Comparison of ENCODE assay signal across 14 cellular contexts in genomic region chr2:26354469-26354868, GRCh38. TPM values are rescaled to one million over a fixed set of nuclear protein-coding genes. Genes with fewer than 3 reads are reported as not detected.
A peak's percentile ranks its signal among the peaks of the same experiment; 100 is the strongest.
DNase-seq lines count a peak whose midpoint lies in the region; ATAC-seq, FAIRE-seq and TF ChIP-seq lines count a peak whose summit lies in the region.
"Not testable (repeated sequence)": the region's sequence is repeated elsewhere in the genome, so short reads cannot be mapped to it uniquely, and the experiment has no call there.
"Had no signal": no experiment of that assay in that cellular context is flagged by ENCODE, and none has a peak within 500 bp of the region (broad histone marks: within the 10 kb centered on the region; RNA-seq: fewer than 3 reads in every experiment).

No MANE protein-coding gene starts in this region.

- not testable (repeated sequence) for H2BK12ac ChIP-seq in trophoblast cell (ENCODE audit: low read length)

- H3F3A ChIP-seq in GM23338 (replicated peaks; ENCODE audit: low read depth) = not testable (repeated sequence)
- peaks cover 31% of the 10 kb centered on the region for H3F3A ChIP-seq in PC-9 (ENCODE audit: insufficient read depth, low read depth)

- H3K27ac ChIP-seq in GM23338 (ENCODE audit: low read depth); trophoblast cell (ENCODE audit: low read depth, low read length): not testable (repeated sequence)
- H3K27ac ChIP-seq in PC-9 (peak overlapping the region; percentile 99), K562 (ENCODE audit: extremely low read depth, low read depth, low read length) (peak overlapping the region; percentile 95), keratinocyte (ENCODE audit: control insufficient read depth, insufficient read depth, low read length) (peak overlapping the region; percentile 81), suprapubic skin (peak overlapping the region; percentile 65)

- H3K9me2 ChIP-seq in GM23338 (ENCODE audit: insufficient read depth); PC-9 (ENCODE audit: insufficient read depth): not testable (repeated sequence)

- not testable (repeated sequence) for TF ChIP-seq EP300 in K562 (IDR thresholded peaks at IDR 0.05; ENCODE audit: low read length); suprapubic skin (IDR thresholded peaks at IDR 0.05)

- not testable (repeated sequence) for H4K91ac ChIP-seq in trophoblast cell (ENCODE audit: low read depth, low read length)

- not testable (repeated sequence) for H3K27me3 ChIP-seq in GM23338 (ENCODE audit: insufficient read depth); PC-9 (ENCODE audit: insufficient read depth, low read depth); K562 (ENCODE audit: control insufficient read depth in 2 of 2, insufficient read depth in 2 of 2, low read length in 2 of 2); keratinocyte (ENCODE audit: control insufficient read depth, extremely low read depth, insufficient read depth, low read length); trophoblast cell (ENCODE audit: insufficient read depth, low read length); suprapubic skin

- H3K79me1 ChIP-seq in trophoblast cell (ENCODE audit: low read length) = not testable (repeated sequence)

- not testable (repeated sequence) for H2BK5ac ChIP-seq in trophoblast cell (ENCODE audit: low read depth, low read length, poor library complexity)

- H3K4me3 ChIP-seq in GM23338; K562; keratinocyte (ENCODE audit: control insufficient read depth in 2 of 3, extremely low read depth in 1 of 3, insufficient read depth in 2 of 3, low read depth in 1 of 3, low read length in 3 of 3); trophoblast cell (ENCODE audit: low read depth, low read length); suprapubic skin: not testable (repeated sequence)
- H3K4me3 ChIP-seq in PC-9 = peak overlapping the region; percentile 46

- not testable (repeated sequence) for DNase-seq in GM23338 (ENCODE audit: low spot score); PC-9; K562 (ENCODE audit: extremely low read depth in 1 of 4, low spot score in 3 of 4); chondrocyte (ENCODE audit: low spot score); keratinocyte (ENCODE audit: low read depth, low spot score); trophoblast cell; suprapubic skin (ENCODE audit: low spot score in 2 of 2)

- CTCF ChIA-PET in PC-9 (lab: Charles Lee) = interaction anchor here (0.9 kb wide), 1 partner anchor 9 kb away, joined by 3 read pairs; no protein-coding TSS in a partner anchor
- CTCF ChIA-PET in K562 (lab: Yijun Ruan, JAX; ENCODE audit: low intra/inter-chr PET ratio) = not testable (repeated sequence)

- not testable (repeated sequence) for H4K8ac ChIP-seq in trophoblast cell (ENCODE audit: low read depth, low read length)

- H4K12ac ChIP-seq in trophoblast cell (ENCODE audit: low read depth, low read length) = not testable (repeated sequence)

- not testable (repeated sequence) for H3K23ac ChIP-seq in trophoblast cell (ENCODE audit: low read length)

- in situ Hi-C loops in K562 (cut with MboI) = not testable (repeated sequence)

- H3K4me3 Mint-ChIP-seq in GM23338; chondrocyte (ENCODE audit: unreplicated experiment): not testable (repeated sequence)

- H3K36me3 Mint-ChIP-seq in GM23338 (ENCODE audit: low read depth) = peaks cover 12% of the 10 kb centered on the region
- H3K36me3 Mint-ChIP-seq in chondrocyte (ENCODE audit: low read depth) = not testable (repeated sequence)

- H3K36me3 ChIP-seq in GM23338 (ENCODE audit: insufficient read depth); keratinocyte (ENCODE audit: control insufficient read depth in 2 of 2, extremely low read depth in 1 of 2, insufficient read depth in 2 of 2, low read length in 2 of 2); trophoblast cell (ENCODE audit: control insufficient read depth in 1 of 2, insufficient read depth in 2 of 2, low read length in 2 of 2); suprapubic skin: not testable (repeated sequence)
- H3K36me3 ChIP-seq in PC-9 (ENCODE audit: low read depth) = peaks cover 16% of the 10 kb centered on the region
- H3K36me3 ChIP-seq in K562 (ENCODE audit: control insufficient read depth, insufficient read depth, low read length) = peaks cover 44% of the 10 kb centered on the region

- H3K4ac ChIP-seq in trophoblast cell (ENCODE audit: low read depth, low read length) = peak overlapping the region; percentile 49

- TF ChIP-seq CTCF in GM23338 (conservative IDR thresholded peaks at IDR 0.05; ENCODE audit: low read depth in 2 of 2); PC-9 (conservative IDR thresholded peaks at IDR 0.05); K562 (IDR thresholded peaks at IDR 0.05 in 2 of 3, conservative IDR thresholded peaks at IDR 0.05 in 1 of 3; ENCODE audit: insufficient read depth in 2 of 3, low read depth in 1 of 3, low read length in 3 of 3); chondrocyte (IDR thresholded peaks at IDR 0.05); keratinocyte (optimal IDR thresholded peaks at IDR 0.05 in 1 of 3, IDR thresholded peaks at IDR 0.05 in 1 of 3, conservative IDR thresholded peaks at IDR 0.05 in 1 of 3; ENCODE audit: extremely low read depth in 1 of 3, insufficient read depth in 2 of 3, low read length in 3 of 3); suprapubic skin (IDR thresholded peaks at IDR 0.05): not testable (repeated sequence)

- H4K20me1 ChIP-seq in GM23338 (replicated peaks; ENCODE audit: insufficient read depth) = peaks cover 40% of the 10 kb centered on the region
- not testable (repeated sequence) for H4K20me1 ChIP-seq in PC-9 (ENCODE audit: insufficient read depth); K562 (replicated peaks; ENCODE audit: control insufficient read depth, insufficient read depth, low read length); keratinocyte (ENCODE audit: control insufficient read depth, extremely low read depth, insufficient read depth, low read length)

- not testable (repeated sequence) for H2AFZ ChIP-seq in GM23338; PC-9; K562 (ENCODE audit: low read depth, low read length); keratinocyte (ENCODE audit: control insufficient read depth, low read length); trophoblast cell (ENCODE audit: insufficient read depth, low read length, poor library complexity)

- H3K4me1 ChIP-seq in GM23338 (ENCODE audit: insufficient read depth); trophoblast cell (ENCODE audit: control insufficient read depth in 1 of 2, insufficient read depth in 2 of 2, low read length in 2 of 2): not testable (repeated sequence)
- H3K4me1 ChIP-seq in PC-9 (replicated peaks; ENCODE audit: insufficient read depth) (peaks cover 56% of the 10 kb centered on the region), K562 (replicated peaks in 1 of 2; ENCODE audit: control insufficient read depth in 2 of 2, insufficient read depth in 2 of 2, low read length in 2 of 2) (peaks cover 41 to 67% of the 10 kb centered on the region in 2 experiments), keratinocyte (ENCODE audit: control insufficient read depth, extremely low read depth, insufficient read depth, low read length) (peaks cover 58% of the 10 kb centered on the region), suprapubic skin (peaks cover 62% of the 10 kb centered on the region)

- TF ChIP-seq RAD21 in K562 (CRISPR knock-in tag; conservative IDR thresholded peaks at IDR 0.05 in 1 of 2, IDR thresholded peaks at IDR 0.05 in 1 of 2) = not testable (repeated sequence)

- not testable (repeated sequence) for ATAC-seq in GM23338, K562

- H3K4me1 Mint-ChIP-seq in GM23338 (peaks cover 23% of the 10 kb centered on the region), chondrocyte (ENCODE audit: low read depth) (peaks cover 19% of the 10 kb centered on the region)

- not testable (repeated sequence) for TF ChIP-seq POLR2A in K562 (conservative IDR thresholded peaks at IDR 0.05); suprapubic skin (IDR thresholded peaks at IDR 0.05)

- 91% methylated on average over 6 of the region's 16 CpGs for WGBS in K562 (ENCODE audit: insufficient coverage, low coverage, missing lambda C conversion rate)
- WGBS in trophoblast cell (ENCODE audit: extremely low coverage, insufficient coverage, insufficient read length) = no CpG with 5 or more reads among the region's 16 CpGs
- 98% methylated on average over 16 of the region's 16 CpGs for WGBS in suprapubic skin

- H3K9me3 Mint-ChIP-seq in GM23338; chondrocyte (ENCODE audit: low read depth): not testable (repeated sequence)

- not testable (repeated sequence) for FAIRE-seq in K562 (lab: Jason Lieb, UNC); keratinocyte (lab: Jason Lieb, UNC)

- not testable (repeated sequence) for H3K18ac ChIP-seq in trophoblast cell (ENCODE audit: low read length)

- H3K14ac ChIP-seq in trophoblast cell (ENCODE audit: low read length) = not testable (repeated sequence)

- H3K4me2 ChIP-seq in GM23338 (0 out of 2 replicates have a peak overlapping the region, but pooled peaks have one; percentile 17), PC-9 (peak overlapping the region; percentile 77), K562 (ENCODE audit: insufficient read depth, low read length) (peak overlapping the region; percentile 81)
- not testable (repeated sequence) for H3K4me2 ChIP-seq in keratinocyte (ENCODE audit: control insufficient read depth, extremely low read depth, insufficient read depth, low read depth, low read length); trophoblast cell (ENCODE audit: low read length)

- intact Hi-C loops in PC-9 (cut with micrococcal nuclease; ENCODE audit: unreplicated experiment); K562 (cut with micrococcal nuclease): not testable (repeated sequence)

- not testable (repeated sequence) for H2BK120ac ChIP-seq in trophoblast cell (ENCODE audit: insufficient read depth, low read length, poor library complexity)

- not testable (repeated sequence) for BruUV-seq in PC-9 (replicated peaks; lab: Mats Ljungman, UMichigan); K562 (replicated peaks; lab: Mats Ljungman, UMichigan)

- dilution Hi-C loops in keratinocyte (cut with MboI; ENCODE audit: extremely low pct_ligation_motif_present, low sequenced_read_pairs) = not testable (repeated sequence)

- not testable (repeated sequence) for H3K27me3 Mint-ChIP-seq in GM23338 (ENCODE audit: insufficient read depth, low read depth, poor library complexity); chondrocyte (ENCODE audit: low read depth)

- peak overlapping the region in 1 of 2 experiments; percentile 80; a peak in 2 of 4 replicates for H3K9ac ChIP-seq in K562 (ENCODE audit: insufficient read depth in 1 of 2, low read depth in 2 of 2, low read length in 2 of 2)
- not testable (repeated sequence) for H3K9ac ChIP-seq in keratinocyte (ENCODE audit: control insufficient read depth, extremely low read depth, insufficient read depth, low read length); trophoblast cell (ENCODE audit: low read length)

- not testable (repeated sequence) for H3K27ac Mint-ChIP-seq in GM23338
- H3K27ac Mint-ChIP-seq in chondrocyte (ENCODE audit: unreplicated experiment) = peak overlapping the region; percentile 45

- H3K9me1 ChIP-seq in K562 (ENCODE audit: control insufficient read depth, insufficient read depth, low read length); keratinocyte (ENCODE audit: control insufficient read depth, extremely low read depth, insufficient read depth, low read length): not testable (repeated sequence)

- H2AK5ac ChIP-seq in trophoblast cell (ENCODE audit: low read length) = not testable (repeated sequence)

- POLR2A ChIA-PET in PC-9 (lab: Charles Lee; ENCODE audit: unreplicated experiment) (interaction anchor here (0.6 kb wide), 1 partner anchor 445 kb away, joined by 5 read pairs; no protein-coding TSS in a partner anchor), K562 (lab: Yijun Ruan, JAX) (interaction anchor here (0.7 to 8.0 kb wide), 7 partner anchors 8 to 63 kb away, joined by 3 to 64 read pairs (median 4); partner anchors contain the start of genes ADGRF3 and SELENOI)

- H3K79me2 ChIP-seq in GM23338 (replicated peaks; ENCODE audit: insufficient read depth) (peaks cover 100% of the 10 kb centered on the region), PC-9 (ENCODE audit: low read depth) (peaks cover 95% of the 10 kb centered on the region), K562 (ENCODE audit: control insufficient read depth, insufficient read depth, low read length) (peaks cover 99% of the 10 kb centered on the region), keratinocyte (ENCODE audit: control insufficient read depth, insufficient read depth, low read length) (peaks cover 87% of the 10 kb centered on the region)
- H3K79me2 ChIP-seq in trophoblast cell (ENCODE audit: control insufficient read depth, insufficient read depth, low read length, poor library complexity) = not testable (repeated sequence)

- H3K9me3 ChIP-seq in PC-9 (ENCODE audit: insufficient read depth, low read depth); K562 (replicated peaks; ENCODE audit: control insufficient read depth, insufficient read depth, low read depth, low read length); keratinocyte (ENCODE audit: control insufficient read depth, low read depth, low read length); trophoblast cell (ENCODE audit: insufficient read depth, low read depth, low read length); suprapubic skin: not testable (repeated sequence)

RNA-seq across cellular contexts. Expression of gene ADGRF3, which starts 7.9 kb away (rescaled TPM):
- 0.35 and 0.38 TPM in 2 replicates for total RNA-seq in GM23338 (2014; rRNA removed; shearing (Covaris generic))
- polyA plus RNA-seq in GM23338 (2016; fragmentation: Nextera tagmentation; extraction: Ambion mirVana) (0.39 and 0.57 TPM in 2 replicates), K562 (2011; rRNA removed) (0.04 and 0.09 TPM in 2 replicates), K562 (2014; fragmentation: Illumina TruSeq; extraction: Trizol) (0.06 and 0.16 TPM in 2 replicates), K562 (2014; fragmentation: Nextera tagmentation; extraction: Ambion mirVana) (under 1 TPM in 1 of 2 experiments, not detected in 1; 0.24 TPM), K562 (2014; rRNA removed) (0.27 and 0.54 TPM in 2 replicates), keratinocyte (0.08 to 0.27 TPM (median 0.17 TPM) in 3 replicates)
- total RNA-seq in PC-9 (2021) (0.38 and 0.48 TPM in 2 replicates), K562 (2014; rRNA removed) (not detected in 2 replicates), K562 (2014; rRNA removed; fragmentation: Illumina TruSeq; extraction: Trizol) (0.07 TPM in 1 of 2 replicates, not detected in the other), K562 (2015; rRNA removed; fragmentation: Illumina TruSeq; extraction: Trizol) (0.18 TPM in 1 of 2 replicates, not detected in the other), K562 (2021) (0.09 and 0.16 TPM in 2 replicates), chondrocyte (0.10 to 0.85 TPM (median 0.12 TPM) in 3 replicates), suprapubic skin (under 1 TPM in 3 of 4 donors, not detected in 1; 0.19 to 0.48 (median 0.21) TPM)
- 0.11 and 0.58 TPM in 2 replicates for total RNA-seq in K562 (2011; cell fraction: chromatin; rRNA removed; ENCODE audit: low replicate concordance)
- 0.13 and 0.50 TPM in 2 replicates for total RNA-seq in K562 (2011; cell fraction: nucleolus; rRNA removed)
- 0.37 and 0.61 TPM in 2 replicates for total RNA-seq in K562 (2011; cell fraction: nucleoplasm; rRNA removed)
- 0.10 and 0.13 TPM in 2 replicates for polyA plus RNA-seq in K562 (2011; cell fraction: cytosol; rRNA removed)
- polyA plus RNA-seq in K562 (2011; cell fraction: nucleus; rRNA removed) = 0.58 and 0.82 TPM in 2 replicates
- 0.28 and 0.46 TPM in 2 replicates for polyA plus RNA-seq in K562 (2012)
- not detected in 2 replicates for polyA minus RNA-seq in K562 (2011; rRNA and poly(A)+ RNA removed)
- polyA minus RNA-seq in K562 (2011; cell fraction: cytosol; rRNA and poly(A)+ RNA removed) = not detected in 2 replicates
- polyA minus RNA-seq in K562 (2011; cell fraction: nucleus; rRNA and poly(A)+ RNA removed) = 0.13 and 2.4 TPM in 2 replicates
- not detected for polyA plus RNA-seq in keratinocyte (2011; ENCODE audit: low read depth)
- 0.02 and 0.05 TPM in 2 replicates for polyA plus RNA-seq in keratinocyte (2011; cell fraction: cytosol; rRNA removed)
- 0.28 and 0.43 TPM in 2 replicates for polyA plus RNA-seq in keratinocyte (2011; cell fraction: nucleus; rRNA removed)
- polyA plus RNA-seq in keratinocyte (2012; ENCODE audit: low replicate concordance) = 0.14 and 0.17 TPM in 2 replicates
- polyA minus RNA-seq in keratinocyte = 0.20 TPM in 1 of 3 replicates, not detected in the others
- polyA minus RNA-seq in keratinocyte (2011; cell fraction: cytosol; rRNA and poly(A)+ RNA removed) = not detected
- 0.42 TPM in 1 of 2 replicates, not detected in the other for polyA minus RNA-seq in keratinocyte (2011; cell fraction: nucleus; rRNA and poly(A)+ RNA removed)
- 0.01 and 0.03 TPM in 2 replicates for polyA plus RNA-seq in trophoblast cell (2013)
- total RNA-seq: H7 had no signal
- polyA plus RNA-seq: AG04450, CD14-positive monocyte had no signal

RNA-seq across cellular contexts. Expression of gene SELENOI, which starts 8.5 kb away (rescaled TPM):
- 64.3 and 67.8 TPM in 2 replicates for total RNA-seq in GM23338 (2014; rRNA removed; shearing (Covaris generic))
- polyA plus RNA-seq in GM23338 (2016; fragmentation: Nextera tagmentation; extraction: Ambion mirVana) (8.1 and 8.4 TPM in 2 replicates), K562 (2011; rRNA removed) (21.3 and 31.8 TPM in 2 replicates), K562 (2014; fragmentation: Illumina TruSeq; extraction: Trizol) (21.4 and 24.4 TPM in 2 replicates), K562 (2014; fragmentation: Nextera tagmentation; extraction: Ambion mirVana) (10 to 100 TPM in 1 of 2 experiments, 1 to 10 TPM in 1; 9.6 to 10.6 TPM), K562 (2014; rRNA removed) (15.2 and 19.4 TPM in 2 replicates), keratinocyte (15.2 to 38.1 TPM (median 30.3 TPM) in 3 replicates)
- total RNA-seq in PC-9 (2021) (33.0 and 60.8 TPM in 2 replicates), K562 (2014; rRNA removed) (19.9 and 21.1 TPM in 2 replicates), K562 (2014; rRNA removed; fragmentation: Illumina TruSeq; extraction: Trizol) (39.6 and 44.7 TPM in 2 replicates), K562 (2015; rRNA removed; fragmentation: Illumina TruSeq; extraction: Trizol) (24.2 and 26.3 TPM in 2 replicates), K562 (2021) (45.9 and 46.9 TPM in 2 replicates), chondrocyte (15.5 to 22.2 TPM (median 17.2 TPM) in 3 replicates), suprapubic skin (10 to 100 TPM; 23.1 to 41.9 (median 39.4) TPM)
- total RNA-seq in K562 (2011; cell fraction: chromatin; rRNA removed; ENCODE audit: low replicate concordance) = 152 and 196 TPM in 2 replicates
- total RNA-seq in K562 (2011; cell fraction: nucleolus; rRNA removed) = 115 and 130 TPM in 2 replicates
- total RNA-seq in K562 (2011; cell fraction: nucleoplasm; rRNA removed) = 153 and 187 TPM in 2 replicates
- polyA plus RNA-seq in K562 (2011; cell fraction: cytosol; rRNA removed) = 17.0 and 17.3 TPM in 2 replicates
- polyA plus RNA-seq in K562 (2011; cell fraction: nucleus; rRNA removed) = 23.0 and 23.7 TPM in 2 replicates
- polyA plus RNA-seq in K562 (2012) = 8.4 and 19.4 TPM in 2 replicates
- polyA minus RNA-seq in K562 (2011; rRNA and poly(A)+ RNA removed) = 122 and 160 TPM in 2 replicates
- 19.4 and 27.8 TPM in 2 replicates for polyA minus RNA-seq in K562 (2011; cell fraction: cytosol; rRNA and poly(A)+ RNA removed)
- polyA minus RNA-seq in K562 (2011; cell fraction: nucleus; rRNA and poly(A)+ RNA removed) = 58.4 and 70.4 TPM in 2 replicates
- polyA plus RNA-seq in keratinocyte (2011; ENCODE audit: low read depth) = 9.5 TPM
- 5.0 and 10.6 TPM in 2 replicates for polyA plus RNA-seq in keratinocyte (2011; cell fraction: cytosol; rRNA removed)
- 26.5 and 37.8 TPM in 2 replicates for polyA plus RNA-seq in keratinocyte (2011; cell fraction: nucleus; rRNA removed)
- 12.7 and 16.7 TPM in 2 replicates for polyA plus RNA-seq in keratinocyte (2012; ENCODE audit: low replicate concordance)
- polyA minus RNA-seq in keratinocyte = 56.9 to 163 TPM (median 162 TPM) in 3 replicates
- 17.3 TPM for polyA minus RNA-seq in keratinocyte (2011; cell fraction: cytosol; rRNA and poly(A)+ RNA removed)
- 93.7 and 113 TPM in 2 replicates for polyA minus RNA-seq in keratinocyte (2011; cell fraction: nucleus; rRNA and poly(A)+ RNA removed)
- polyA plus RNA-seq in trophoblast cell (2013) = 13.7 and 14.1 TPM in 2 replicates

RNA-seq across cellular contexts. Expression of gene DRC1, which starts 47.3 kb away (rescaled TPM):
- not detected in 2 replicates for total RNA-seq in GM23338 (2014; rRNA removed; shearing (Covaris generic))
- polyA plus RNA-seq in GM23338 (2016; fragmentation: Nextera tagmentation; extraction: Ambion mirVana) (0.45 TPM in 1 of 2 replicates, not detected in the other), K562 (2011; rRNA removed) (0.10 TPM in 1 of 2 replicates, not detected in the other), K562 (2014; fragmentation: Illumina TruSeq; extraction: Trizol) (0.06 TPM in 1 of 2 replicates, not detected in the other), K562 (2014; fragmentation: Nextera tagmentation; extraction: Ambion mirVana) (not detected), K562 (2014; rRNA removed) (not detected in 2 replicates), keratinocyte (not detected in 3 replicates)
- total RNA-seq in PC-9 (2021) (4.7 and 6.4 TPM in 2 replicates), K562 (2014; rRNA removed) (not detected in 2 replicates), K562 (2014; rRNA removed; fragmentation: Illumina TruSeq; extraction: Trizol) (0.07 TPM in 1 of 2 replicates, not detected in the other), K562 (2015; rRNA removed; fragmentation: Illumina TruSeq; extraction: Trizol) (not detected in 2 replicates), K562 (2021) (not detected in 2 replicates), chondrocyte (0.17 TPM in 1 of 3 replicates, not detected in the others), suprapubic skin (under 1 TPM in 1 of 4 donors, not detected in 3; 0.26 TPM)
- total RNA-seq in K562 (2011; cell fraction: chromatin; rRNA removed; ENCODE audit: low replicate concordance) = 0.35 TPM in 1 of 2 replicates, not detected in the other
- total RNA-seq in K562 (2011; cell fraction: nucleolus; rRNA removed) = not detected in 2 replicates
- total RNA-seq in K562 (2011; cell fraction: nucleoplasm; rRNA removed) = not detected in 2 replicates
- not detected in 2 replicates for polyA plus RNA-seq in K562 (2011; cell fraction: cytosol; rRNA removed)
- 0.18 TPM in 1 of 2 replicates, not detected in the other for polyA plus RNA-seq in K562 (2011; cell fraction: nucleus; rRNA removed)
- not detected in 2 replicates for polyA plus RNA-seq in K562 (2012)
- polyA minus RNA-seq in K562 (2011; rRNA and poly(A)+ RNA removed) = not detected in 2 replicates
- polyA minus RNA-seq in K562 (2011; cell fraction: cytosol; rRNA and poly(A)+ RNA removed) = not detected in 2 replicates
- polyA minus RNA-seq in K562 (2011; cell fraction: nucleus; rRNA and poly(A)+ RNA removed) = not detected in 2 replicates
- not detected for polyA plus RNA-seq in keratinocyte (2011; ENCODE audit: low read depth)
- not detected in 2 replicates for polyA plus RNA-seq in keratinocyte (2011; cell fraction: cytosol; rRNA removed)
- polyA plus RNA-seq in keratinocyte (2011; cell fraction: nucleus; rRNA removed) = not detected in 2 replicates
- polyA plus RNA-seq in keratinocyte (2012; ENCODE audit: low replicate concordance) = not detected in 2 replicates
- not detected in 3 replicates for polyA minus RNA-seq in keratinocyte
- not detected for polyA minus RNA-seq in keratinocyte (2011; cell fraction: cytosol; rRNA and poly(A)+ RNA removed)
- polyA minus RNA-seq in keratinocyte (2011; cell fraction: nucleus; rRNA and poly(A)+ RNA removed) = not detected in 2 replicates
- polyA plus RNA-seq in trophoblast cell (2013) = 0.08 TPM in 2 replicates
- total RNA-seq: Calu3; CD4-positive, alpha-beta memory T cell had no signal
- polyA plus RNA-seq: AG04450; CD14-positive monocyte; CD4-positive, alpha-beta memory T cell; HepG2; IgD-negative memory B cell had no signal
